ENCODE assay signal across 27 cellular contexts in genomic region chr1:173551699-173552098, GRCh38. TPM values are rescaled to one million over a fixed set of nuclear protein-coding genes. Genes with fewer than 3 reads are reported as not detected.
A peak's percentile ranks its signal among the peaks of the same experiment; 100 is the strongest.
DNase-seq lines count a peak whose midpoint lies in the region; ATAC-seq and TF ChIP-seq lines count a peak whose summit lies in the region.
"Had no signal": no experiment of that assay in that cellular context is flagged by ENCODE, and none has a peak within 500 bp of the region (broad histone marks: within the 10 kb centered on the region; RNA-seq: fewer than 3 reads in every experiment).

No MANE protein-coding gene starts in this region.

- H3K9me3 Mint-ChIP-seq in activated T-cell treated with anti-CD3 and anti-CD28 coated beads, Interleukin-2, amount 50 U/mL, for 24 hours: no peaks in the 10 kb centered on the region
- H3K9me3 Mint-ChIP-seq in CD8-positive, alpha-beta T cell: no peaks in the 10 kb centered on the region
- no peaks in the 10 kb centered on the region for H3K9me3 Mint-ChIP-seq in activated CD4-positive, alpha-beta memory T cell treated with anti-CD3 and anti-CD28 coated beads, Interleukin-2, amount 10 ng/mL, durations not matched to agents 7 days and 5 days
- no peaks in the 10 kb centered on the region for H3K9me3 Mint-ChIP-seq in naive thymus-derived CD8-positive, alpha-beta T cell
- H3K9me3 Mint-ChIP-seq in neural progenitor cell: no peaks in the 10 kb centered on the region
- H3K9me3 Mint-ChIP-seq: endodermal cell, IgD-negative memory B cell, WTC11 had no signal

- peaks cover 73% of the 10 kb centered on the region for H3K4me1 Mint-ChIP-seq in activated T-cell treated with anti-CD3 and anti-CD28 coated beads, Interleukin-2, amount 50 U/mL, for 24 hours (ENCODE audit: low read depth)
- peaks cover 77% of the 10 kb centered on the region for H3K4me1 Mint-ChIP-seq in CD8-positive, alpha-beta T cell (ENCODE audit: low read depth)
- peaks cover 33% of the 10 kb centered on the region for H3K4me1 Mint-ChIP-seq in activated CD4-positive, alpha-beta memory T cell treated with anti-CD3 and anti-CD28 coated beads, Interleukin-2, amount 10 ng/mL, durations not matched to agents 7 days and 5 days
- H3K4me1 Mint-ChIP-seq in naive thymus-derived CD8-positive, alpha-beta T cell: peaks cover 23 to 81% (median 59%) of the 10 kb centered on the region in 4 donors
- H3K4me1 Mint-ChIP-seq in neural progenitor cell: no peaks in the 10 kb centered on the region
- H3K4me1 Mint-ChIP-seq: IgD-negative memory B cell had no signal

- no peaks in the 10 kb centered on the region for H3K36me3 ChIP-seq in CD8-positive, alpha-beta T cell (ENCODE audit: insufficient read depth, low read length)
- H3K36me3 ChIP-seq in neural progenitor cell: no peaks in the 10 kb centered on the region
- H3K36me3 ChIP-seq: left ventricle myocardium inferior, SJSA1 had no signal

- H3K4me1 ChIP-seq in CD8-positive, alpha-beta T cell (ENCODE audit: insufficient read depth, low read length): peaks cover 59% of the 10 kb centered on the region
- peaks cover 9% of the 10 kb centered on the region for H3K4me1 ChIP-seq in neural progenitor cell
- H3K4me1 ChIP-seq: left ventricle myocardium inferior had no signal

- H4K20me1 ChIP-seq in neural progenitor cell (ENCODE audit: low read depth): no peaks in the 10 kb centered on the region

- no peaks in the 10 kb centered on the region for H3K36me3 Mint-ChIP-seq in activated T-cell treated with anti-CD3 and anti-CD28 coated beads, Interleukin-2, amount 50 U/mL, for 24 hours (ENCODE audit: low read depth)
- H3K36me3 Mint-ChIP-seq in CD8-positive, alpha-beta T cell: no peaks in the 10 kb centered on the region
- no peaks in the 10 kb centered on the region for H3K36me3 Mint-ChIP-seq in activated CD4-positive, alpha-beta memory T cell treated with anti-CD3 and anti-CD28 coated beads, Interleukin-2, amount 10 ng/mL, durations not matched to agents 7 days and 5 days (ENCODE audit: low read depth)
- H3K36me3 Mint-ChIP-seq in naive thymus-derived CD8-positive, alpha-beta T cell: no peaks in the 10 kb centered on the region
- H3K36me3 Mint-ChIP-seq in neural progenitor cell: no peaks in the 10 kb centered on the region
- H3K36me3 Mint-ChIP-seq: IgD-negative memory B cell, WTC11 had no signal

- H3F3A ChIP-seq in neural progenitor cell (ENCODE audit: low read depth): no peaks in the 10 kb centered on the region

- H3K79me2 ChIP-seq in neural progenitor cell (ENCODE audit: low read depth): no peaks in the 10 kb centered on the region

- H3K27ac Mint-ChIP-seq in activated T-cell treated with anti-CD3 and anti-CD28 coated beads, Interleukin-2, amount 50 U/mL, for 24 hours: peak overlapping the region; percentile 45
- H3K27ac Mint-ChIP-seq in CD8-positive, alpha-beta T cell: peak overlapping the region; percentile 85
- peak overlapping the region; percentile 79 for H3K27ac Mint-ChIP-seq in activated CD4-positive, alpha-beta memory T cell treated with anti-CD3 and anti-CD28 coated beads, Interleukin-2, amount 10 ng/mL, durations not matched to agents 7 days and 5 days
- H3K27ac Mint-ChIP-seq in naive thymus-derived CD8-positive, alpha-beta T cell: peak overlapping the region in 9 of 10 donors; percentile 3 to 91 (median 79)
- H3K27ac Mint-ChIP-seq in neural progenitor cell: no peak overlapping the region
- H3K27ac Mint-ChIP-seq: activated T-helper 2 cell treated with anti-CD3 and anti-CD28 coated beads, Interferon-gamma antibody, Interleukin-2, Interleukin-4, amounts not matched to agents 10 μg/mL and 5 μg/mL and 100 μg/mL, durations not matched to agents 14 hours and 24 hours and 36 hours; endodermal cell; IgD-negative memory B cell; WTC11 had no signal

- no peak overlapping the region for H2AFZ ChIP-seq in neural progenitor cell (replicated peaks)

- POLR2A ChIA-PET in CD8-positive, alpha-beta T cell (lab: Charles Lee): no interaction called here
- POLR2A ChIA-PET in activated CD4-positive, alpha-beta memory T cell treated with anti-CD3 and anti-CD28 coated beads, Interleukin-2, amount 10 ng/mL, durations not matched to agents 7 days and 5 days (lab: Charles Lee): interaction anchor here (0.9 kb wide), 1 partner anchor 272 kb away, joined by 3 read pairs; no protein-coding TSS in a partner anchor
- POLR2A ChIA-PET in naive thymus-derived CD8-positive, alpha-beta T cell (lab: Charles Lee): no interaction called here

- no peaks in the 10 kb centered on the region for H3K27me3 Mint-ChIP-seq in activated T-cell treated with anti-CD3 and anti-CD28 coated beads, Interleukin-2, amount 50 U/mL, for 24 hours
- H3K27me3 Mint-ChIP-seq in CD8-positive, alpha-beta T cell (ENCODE audit: low read depth): no peaks in the 10 kb centered on the region
- H3K27me3 Mint-ChIP-seq in activated CD4-positive, alpha-beta memory T cell treated with anti-CD3 and anti-CD28 coated beads, Interleukin-2, amount 10 ng/mL, durations not matched to agents 7 days and 5 days: no peaks in the 10 kb centered on the region
- H3K27me3 Mint-ChIP-seq in naive thymus-derived CD8-positive, alpha-beta T cell: no peaks in the 10 kb centered on the region
- peaks cover 2% of the 10 kb centered on the region for H3K27me3 Mint-ChIP-seq in neural progenitor cell (ENCODE audit: insufficient read depth, low read depth)

- intact Hi-C loops in CD8-positive, alpha-beta T cell (cut with DNase I, micrococcal nuclease): no loop called here

- no peak for DNase-seq in activated T-cell treated with anti-CD3 and anti-CD28 coated beads, Interleukin-2, amount 50 U/mL, for 24 hours
- DNase-seq in activated T-cell treated with anti-CD3 and anti-CD28 coated beads, Interleukin-2, amount 50 U/mL, for 1 hour: no peak
- no peak for DNase-seq in CD8-positive, alpha-beta T cell
- no peak for DNase-seq in activated CD4-positive, alpha-beta memory T cell treated with anti-CD3 and anti-CD28 coated beads, Interleukin-2, amount 10 ng/mL, durations not matched to agents 7 days and 5 days
- no peak for DNase-seq in naive thymus-derived CD8-positive, alpha-beta T cell
- DNase-seq in neural progenitor cell (ENCODE audit: low spot score): no peak
- DNase-seq: caudate nucleus; EL; endodermal cell; GOT3; left ventricle myocardium inferior; mesenchymal stem cell; NCI-H1092; NCI-H1694; NCI-H446 treated with DMSO at 0.1 percent for 48 hours; NCI-H82; stimulated activated naive CD4-positive, alpha-beta T cell treated with Interleukin-2 at 50 U/mL for 16 hours had no signal

- H3K27ac ChIP-seq in CD8-positive, alpha-beta T cell (ENCODE audit: low read depth, low read length): no peak overlapping the region
- H3K27ac ChIP-seq in neural progenitor cell: no peak overlapping the region
- H3K27ac ChIP-seq: left ventricle myocardium inferior, SJSA1 had no signal

- no peak for ATAC-seq in CD8-positive, alpha-beta T cell
- no peak for ATAC-seq in naive thymus-derived CD8-positive, alpha-beta T cell
- ATAC-seq in HG03457 (IDR thresholded peaks at IDR 0.05; ENCODE audit: unreplicated experiment): no peak
- ATAC-seq: WTC11 had no signal

- CTCF ChIA-PET in CD8-positive, alpha-beta T cell (lab: Charles Lee): interaction anchor here (0.8 to 1.1 kb wide), 2 partner anchors 11 to 122 kb away, joined by 3 read pairs; no protein-coding TSS in a partner anchor
- CTCF ChIA-PET in activated CD4-positive, alpha-beta memory T cell treated with anti-CD3 and anti-CD28 coated beads, Interleukin-2, amount 10 ng/mL, durations not matched to agents 7 days and 5 days (lab: Charles Lee): no interaction called here

- peak overlapping the region; percentile 9 for H3K4me3 ChIP-seq in CD8-positive, alpha-beta T cell (ENCODE audit: low read depth, low read length)
- no peak overlapping the region for H3K4me3 ChIP-seq in neural progenitor cell
- H3K4me3 ChIP-seq: left ventricle myocardium inferior, SJSA1 had no signal

- no peaks in the 10 kb centered on the region for H3K9me3 ChIP-seq in CD8-positive, alpha-beta T cell (ENCODE audit: low read length)
- no peaks in the 10 kb centered on the region for H3K9me3 ChIP-seq in neural progenitor cell (ENCODE audit: low read depth)
- H3K9me3 ChIP-seq: left ventricle myocardium inferior, SJSA1 had no signal

- H3K4me2 ChIP-seq in neural progenitor cell: no peak overlapping the region

- H3K27me3 ChIP-seq in CD8-positive, alpha-beta T cell (ENCODE audit: insufficient read depth, low read length): no peaks in the 10 kb centered on the region
- H3K27me3 ChIP-seq in neural progenitor cell: no peaks in the 10 kb centered on the region
- H3K27me3 ChIP-seq: SJSA1 had no signal

- H3K9ac ChIP-seq in neural progenitor cell: no peak overlapping the region

- no peak for TF ChIP-seq CTCF in CD8-positive, alpha-beta T cell (IDR thresholded peaks at IDR 0.05)
- no peak for TF ChIP-seq CTCF in neural progenitor cell (IDR thresholded peaks at IDR 0.05)

- H3K4me3 Mint-ChIP-seq in activated T-cell treated with anti-CD3 and anti-CD28 coated beads, Interleukin-2, amount 50 U/mL, for 24 hours: no peak overlapping the region
- H3K4me3 Mint-ChIP-seq in CD8-positive, alpha-beta T cell: no peak overlapping the region
- no peak overlapping the region for H3K4me3 Mint-ChIP-seq in activated CD4-positive, alpha-beta memory T cell treated with anti-CD3 and anti-CD28 coated beads, Interleukin-2, amount 10 ng/mL, durations not matched to agents 7 days and 5 days
- peak overlapping the region in 7 of 10 donors; percentile 15 to 71 (median 44) for H3K4me3 Mint-ChIP-seq in naive thymus-derived CD8-positive, alpha-beta T cell
- no peak overlapping the region for H3K4me3 Mint-ChIP-seq in neural progenitor cell
- H3K4me3 Mint-ChIP-seq: endodermal cell, IgD-negative memory B cell, WTC11 had no signal

RNA-seq across cellular contexts. Expression of gene SLC9C2, which starts 51.2 kb away (rescaled TPM):
- total RNA-seq in CD8-positive, alpha-beta T cell: not detected
- not detected for total RNA-seq in activated CD4-positive, alpha-beta memory T cell treated with anti-CD3 and anti-CD28 coated beads, Interleukin-2, amount 10 ng/mL, durations not matched to agents 7 days and 5 days
- not detected for total RNA-seq in naive thymus-derived CD8-positive, alpha-beta T cell
- polyA plus RNA-seq in naive thymus-derived CD8-positive, alpha-beta T cell: not detected
- not detected in 2 replicates for total RNA-seq in neural progenitor cell (ENCODE audit: low replicate concordance)
- total RNA-seq: activated CD8-positive, alpha-beta memory T cell treated with anti-CD3 and anti-CD28 coated beads for 36 hours; activated T-helper 2 cell treated with anti-CD3 and anti-CD28 coated beads, Interferon-gamma antibody, Interleukin-2, Interleukin-4, amounts not matched to agents 10 μg/mL and 5 μg/mL and 100 μg/mL, durations not matched to agents 14 hours and 24 hours and 36 hours; endodermal cell; left ventricle myocardium inferior; RPMI7951; SJSA1; WTC11 had no signal
- polyA plus RNA-seq: esophagus, IgD-negative memory B cell, keratinocyte, small intestine had no signal

Comparison
In these comparisons a context has a peak if more than half of its experiments do, and no peak if none do; other contexts are left out.
1. H3K4me3 Mint-ChIP-seq: peak in naive thymus-derived CD8-positive, alpha-beta T cell (7 of 10); none in activated T-cell treated with anti-CD3 and anti-CD28 coated beads, Interleukin-2, amount 50 U/mL, for 24 hours (single experiment), CD8-positive, alpha-beta T cell (single experiment), activated CD4-positive, alpha-beta memory T cell treated with anti-CD3 and anti-CD28 coated beads, Interleukin-2, amount 10 ng/mL, durations not matched to agents 7 days and 5 days (single experiment) and neural progenitor cell (single experiment).